Comparison of ENCODE assay signal across 8 cellular contexts in the genomic region with DNA sequence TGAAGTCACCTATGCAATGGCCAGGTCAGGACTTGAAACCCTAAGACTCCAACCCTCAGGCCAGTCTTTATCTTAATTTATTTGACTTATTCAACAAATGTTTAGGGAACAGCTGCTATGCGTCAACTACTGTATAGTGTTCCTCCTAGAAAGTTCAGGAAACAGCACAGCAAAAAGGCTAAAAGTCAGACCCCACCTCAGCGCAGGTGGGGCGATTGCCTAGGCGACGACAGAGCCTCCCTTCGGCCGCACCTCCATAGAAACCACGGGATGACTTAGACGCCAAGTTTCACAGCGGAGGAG. TPM values are rescaled to one million over a fixed set of nuclear protein-coding genes. Genes with fewer than 3 reads are reported as not detected.
A peak's percentile ranks its signal among the peaks of the same experiment; 100 is the strongest.
DNase-seq lines count a peak whose midpoint lies in the region; ATAC-seq, FAIRE-seq and TF ChIP-seq lines count a peak whose summit lies in the region.

No MANE protein-coding gene starts in this region.

- ATAC-seq in GM21447 (IDR thresholded peaks at IDR 0.05; ENCODE audit: unreplicated experiment) (peak; percentile 1), HG02852 (IDR thresholded peaks at IDR 0.05; ENCODE audit: unreplicated experiment) (no peak)

- H3K4me1 ChIP-seq in OCI-LY1 (ENCODE audit: insufficient read depth, low read length, severe bottlenecking) (peaks cover 36% of the 10 kb centered on the region), esophagus muscularis mucosa (peaks cover 22 to 64% (median 42%) of the 10 kb centered on the region in 4 donors)

- 0% methylated on average over 10 of the region's 10 CpGs for WGBS in esophagus muscularis mucosa

- DNase-seq in esophagus muscularis mucosa (ENCODE audit: extremely low spot score) (no peak), renal cortical epithelial cell (ENCODE audit: low read depth) (peak; percentile 39), activated gamma-delta T cell treated with Interleukin-2 at 50 U/mL for 16 hours (no peak), GM12891 (ENCODE audit: insufficient read length, low spot score) (no peak)
- DNase-seq in stimulated activated CD4-positive, alpha-beta T cell treated with anti-CD3 and anti-CD28 coated beads, Interleukin-4, amount 100 ng/mL, for 4 hours = no peak

- FAIRE-seq in GM12891 (lab: Jason Lieb, UNC) = no peak

- no peak overlapping the region for H2AFZ ChIP-seq in OCI-LY1 (ENCODE audit: low read length)

- H3K27me3 ChIP-seq in OCI-LY1 (ENCODE audit: insufficient read depth, low read length) (no peaks in the 10 kb centered on the region), esophagus muscularis mucosa (no peaks in the 10 kb centered on the region)

- H3K9me2 ChIP-seq in OCI-LY1 (ENCODE audit: low read depth, low read length) = no peaks in the 10 kb centered on the region

- H3K9me3 ChIP-seq in OCI-LY1 (ENCODE audit: low read length) = no peaks in the 10 kb centered on the region
- H3K9me3 ChIP-seq in esophagus muscularis mucosa = no peaks in the 10 kb centered on the region

- no peak for TF ChIP-seq POLR2A in esophagus muscularis mucosa (IDR thresholded peaks at IDR 0.05; ENCODE audit: low read depth)
- TF ChIP-seq POLR2A in GM12891 (IDR thresholded peaks at IDR 0.05; ENCODE audit: low read depth, low read length) = no peak

- peak overlapping the region; percentile 70 for H3K9ac ChIP-seq in OCI-LY1 (ENCODE audit: low read length)

- no peaks in the 10 kb centered on the region for H4K20me1 ChIP-seq in OCI-LY1 (ENCODE audit: insufficient read depth, low read length)

- peaks cover 18% of the 10 kb centered on the region for H3K79me2 ChIP-seq in OCI-LY1 (ENCODE audit: insufficient read depth, low read length)

- intact Hi-C loops in esophagus muscularis mucosa (cut with DNase I) = no loop called here

- TF ChIP-seq CTCF in OCI-LY1 (IDR thresholded peaks at IDR 0.05; ENCODE audit: low read length) (no peak), esophagus muscularis mucosa (IDR thresholded peaks at IDR 0.05) (no peak)

- peak overlapping the region; percentile 15 for H3K27ac ChIP-seq in OCI-LY1 (ENCODE audit: low read depth, low read length, poor library complexity, severe bottlenecking)
- peak overlapping the region; percentile 86 to 93 (median 90) for H3K27ac ChIP-seq in esophagus muscularis mucosa (replicated peaks in 1 of 4)

- H3K36me3 ChIP-seq in OCI-LY1 (ENCODE audit: insufficient read depth, low read length) = peaks cover 9% of the 10 kb centered on the region; the same call in 1 of the 2 replicates
- peaks cover 0 to 19% (median 14%) of the 10 kb centered on the region in 4 donors for H3K36me3 ChIP-seq in esophagus muscularis mucosa

- peak overlapping the region; percentile 79 for H3K4me2 ChIP-seq in OCI-LY1 (ENCODE audit: low read length)

- TF ChIP-seq EP300 in esophagus muscularis mucosa (IDR thresholded peaks at IDR 0.05) = no peak

- H3K4me3 ChIP-seq in OCI-LY1 (ENCODE audit: low read depth, low read length, poor library complexity, severe bottlenecking) (peak overlapping the region; percentile 75), esophagus muscularis mucosa (peak overlapping the region; percentile 70 to 98 (median 82))

- no peaks in the 10 kb centered on the region for H3F3A ChIP-seq in OCI-LY1 (ENCODE audit: insufficient read depth, low read length)

TF ChIP-seq in GM12891, 5 proteins besides CTCF, POLR2A, EP300 and RAD21:
- no peak for TF ChIP-seq SPI1 (IDR thresholded peaks at IDR 0.05; ENCODE audit: low read depth, low read length)
- no peak for TF ChIP-seq POU2F2 (IDR thresholded peaks at IDR 0.05; ENCODE audit: low read depth, low read length)
- TF ChIP-seq TAF1 (IDR thresholded peaks at IDR 0.05; ENCODE audit: low read depth, low read length) = no peak
- no peak for TF ChIP-seq POLR2AphosphoS5 (IDR thresholded peaks at IDR 0.05; ENCODE audit: low read depth, low read length)
- TF ChIP-seq PAX5 (IDR thresholded peaks at IDR 0.05; ENCODE audit: insufficient read depth, low read length, severe bottlenecking) = no peak

RNA-seq across cellular contexts. Expression of a gene that starts 0.5 kb away (rescaled TPM):
- total RNA-seq in esophagus muscularis mucosa = 10 to 100 TPM; 20.8 to 27.5 (median 25.5) TPM
- total RNA-seq in renal cortical epithelial cell = 19.8 and 32.9 TPM in 2 replicates
- 25.9 TPM for polyA plus RNA-seq in GM12891 (2012; ENCODE audit: low read depth, missing spikeins)

RNA-seq across cellular contexts. Expression of a gene that starts 1.1 kb away (rescaled TPM):
- total RNA-seq in esophagus muscularis mucosa (1 to 10 TPM; 5.9 to 8.4 (median 7.3) TPM), renal cortical epithelial cell (9.0 and 16.1 TPM in 2 replicates)
- polyA plus RNA-seq in GM12891 (2012; ENCODE audit: low read depth, missing spikeins) = 4.4 TPM
